ENCODE assay signal across 8 cellular contexts in the genomic region with DNA sequence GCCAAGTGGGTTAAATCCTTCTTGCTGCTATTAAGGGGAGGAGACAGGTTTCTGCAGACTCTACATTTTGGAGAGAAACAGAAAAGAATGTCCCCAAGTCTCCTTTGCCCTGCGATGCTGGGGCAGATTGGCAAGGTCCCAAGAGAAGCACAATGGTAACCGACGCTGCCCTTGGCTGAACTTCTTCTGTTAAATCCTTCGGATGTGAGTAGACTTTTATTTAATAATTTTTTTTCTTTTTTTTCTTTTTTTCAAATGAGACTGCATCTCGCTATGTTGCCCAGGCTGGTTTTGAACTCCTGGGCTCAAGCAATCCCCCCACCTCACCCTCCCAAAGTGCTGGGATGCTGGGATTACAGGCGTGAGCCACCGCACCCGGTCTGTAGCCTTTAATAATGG. TPM values are rescaled to one million over a fixed set of nuclear protein-coding genes. Genes with fewer than 3 reads are reported as not detected.
A peak's percentile ranks its signal among the peaks of the same experiment; 100 is the strongest.
DNase-seq lines count a peak whose midpoint lies in the region; ATAC-seq and TF ChIP-seq lines count a peak whose summit lies in the region.

No MANE protein-coding gene starts in this region.

- H3K14ac ChIP-seq in neuronal stem cell (ENCODE audit: low read length), result no peak overlapping the region

- H3K36me3 ChIP-seq in NT2/D1 (ENCODE audit: insufficient read depth, insufficient read length, low read length), result peaks cover 10% of the 10 kb centered on the region
- peaks cover 4% of the 10 kb centered on the region in 2 donors for H3K36me3 ChIP-seq in neuronal stem cell (replicated peaks in 1 of 2; ENCODE audit: control insufficient read depth in 2 of 2, insufficient read depth in 2 of 2, low read length in 2 of 2)

- H3K27ac ChIP-seq in dorsolateral prefrontal cortex (peak overlapping the region in 58 of 59 donors; percentile 15 to 99 (median 97)), neuronal stem cell (replicated peaks; ENCODE audit: low read length) (no peak overlapping the region)

- H3K4me1 ChIP-seq in NT2/D1 (ENCODE audit: insufficient read depth, insufficient read length), result peaks cover 9% of the 10 kb centered on the region
- peaks cover 4% of the 10 kb centered on the region in 2 donors for H3K4me1 ChIP-seq in neuronal stem cell (ENCODE audit: control insufficient read depth in 2 of 2, insufficient read depth in 1 of 2, low read depth in 1 of 2, low read length in 2 of 2)

- TF ChIP-seq CTCF in dorsolateral prefrontal cortex (IDR thresholded peaks at IDR 0.05 in 54 of 56, conservative IDR thresholded peaks at IDR 0.05 in 2 of 56; ENCODE audit: low read depth in 1 of 56, partially characterized antibody in 56 of 56), result peak in 2 of 56 donors; percentile 4 to 6

- DNase-seq in ELR (ENCODE audit: low read depth), result peak; percentile 47
- no peak for DNase-seq in NT2/D1 (ENCODE audit: low read depth, low spot score)
- DNase-seq in dorsolateral prefrontal cortex, result no peak
- DNase-seq in neuronal stem cell (ENCODE audit: low spot score), result no peak

- H2AK5ac ChIP-seq in neuronal stem cell (ENCODE audit: low read depth, low read length), result no peak overlapping the region

- H3K9ac ChIP-seq in NT2/D1 (ENCODE audit: insufficient read length, low read depth) (peak overlapping the region; percentile 46), neuronal stem cell (ENCODE audit: low read depth, low read length, poor library complexity) (no peak overlapping the region)

- intact Hi-C loops in dorsolateral prefrontal cortex (cut with DNase I), result loop anchor here (2.0 to 10.0 kb wide), 4 partner anchors 20 to 172 kb away; a partner anchor contains a TSS

- no peak overlapping the region for H3K23ac ChIP-seq in neuronal stem cell (ENCODE audit: low read depth, low read length, poor library complexity)

- H2BK15ac ChIP-seq in neuronal stem cell (ENCODE audit: low read length), result no peak overlapping the region

- H2BK5ac ChIP-seq in neuronal stem cell (ENCODE audit: low read length), result no peak overlapping the region

- H2BK120ac ChIP-seq in neuronal stem cell (ENCODE audit: low read depth, low read length), result no peak overlapping the region

- H3K4ac ChIP-seq in neuronal stem cell (ENCODE audit: low read length), result no peak overlapping the region

- H3K4me3 ChIP-seq in NT2/D1 (ENCODE audit: insufficient read length, low read depth), result peak overlapping the region; percentile 85
- peak overlapping the region; percentile 44 to 97 (median 80) for H3K4me3 ChIP-seq in dorsolateral prefrontal cortex
- peak overlapping the region; percentile 46 to 74 for H3K4me3 ChIP-seq in neuronal stem cell (ENCODE audit: low read length in 2 of 2)

- peak overlapping the region; percentile 98 for H2AFZ ChIP-seq in neuronal stem cell (ENCODE audit: low read length)

- H3K9me3 ChIP-seq in NT2/D1 (ENCODE audit: insufficient read depth, low read length) (peaks cover 25% of the 10 kb centered on the region), neuronal stem cell (replicated peaks in 1 of 2; ENCODE audit: control insufficient read depth in 2 of 2, insufficient read depth in 1 of 2, low read depth in 1 of 2, low read length in 2 of 2) (peaks cover 2 to 10% of the 10 kb centered on the region in 2 donors)

- ATAC-seq in GM21381 (IDR thresholded peaks at IDR 0.05; ENCODE audit: unreplicated experiment) (no peak), GM18858 (IDR thresholded peaks at IDR 0.05; ENCODE audit: unreplicated experiment) (no peak), HG02642 (IDR thresholded peaks at IDR 0.05; ENCODE audit: poor library complexity, unreplicated experiment) (no peak), GM21723 (IDR thresholded peaks at IDR 0.05; ENCODE audit: unreplicated experiment) (no peak)

- WGBS in neuronal stem cell (ENCODE audit: extremely low coverage in 2 of 2, insufficient read length in 2 of 2, insufficient replicate concordance in 1 of 2), 2 donors, result no CpG with 5 or more reads among the region's 8 CpGs

- peak overlapping the region; percentile 34 for H3K4me2 ChIP-seq in neuronal stem cell (ENCODE audit: insufficient read depth, low read length, poor library complexity, severe bottlenecking)

- no peak overlapping the region for H4K8ac ChIP-seq in neuronal stem cell (ENCODE audit: low read depth, low read length)

- no peak overlapping the region for H4K91ac ChIP-seq in neuronal stem cell (ENCODE audit: low read depth, low read length, poor library complexity)

- H2BK12ac ChIP-seq in neuronal stem cell (ENCODE audit: low read length), result no peak overlapping the region

- no peaks in the 10 kb centered on the region for H3K79me1 ChIP-seq in neuronal stem cell (ENCODE audit: low read depth, low read length)

- H3K27me3 ChIP-seq in NT2/D1 (ENCODE audit: insufficient read depth, insufficient read length) (no peaks in the 10 kb centered on the region), dorsolateral prefrontal cortex (no peaks in the 10 kb centered on the region), neuronal stem cell (ENCODE audit: control insufficient read depth in 3 of 3, insufficient read depth in 3 of 3, low read depth in 1 of 3, low read length in 3 of 3) (peaks cover 0 to 2% (median 0%) of the 10 kb centered on the region in 3 experiments)

- H3K18ac ChIP-seq in neuronal stem cell (ENCODE audit: low read length), result no peak overlapping the region

RNA-seq across cellular contexts. Expression of a gene that starts 13.9 kb away (rescaled TPM):
- 100 to 1,000 TPM; 142 to 353 (median 254) TPM for total RNA-seq in dorsolateral prefrontal cortex
- 310 TPM for polyA plus RNA-seq in neuronal stem cell (2013, experiment 1 of 2)
- 301 TPM for polyA plus RNA-seq in neuronal stem cell (2013, experiment 2 of 2)

RNA-seq across cellular contexts. Expression of a gene that starts 14.1 kb away (rescaled TPM):
- 100 to 1,000 TPM in 7 of 120 experiments, 10 to 100 TPM in 113; 52.5 to 122 (median 79.8) TPM for total RNA-seq in dorsolateral prefrontal cortex
- polyA plus RNA-seq in neuronal stem cell (2013, experiment 1 of 2), result 24.7 TPM
- polyA plus RNA-seq in neuronal stem cell (2013, experiment 2 of 2), result 24.7 TPM

RNA-seq across cellular contexts. Expression of a gene that starts 20.4 kb away (rescaled TPM):
- 10 to 100 TPM; 11.3 to 30.9 (median 21.5) TPM for total RNA-seq in dorsolateral prefrontal cortex
- polyA plus RNA-seq in neuronal stem cell (2013, experiment 1 of 2), result 34.0 TPM
- polyA plus RNA-seq in neuronal stem cell (2013, experiment 2 of 2), result 32.1 TPM

RNA-seq across cellular contexts. Expression of a gene that starts 45.5 kb away (rescaled TPM):
- 10 to 100 TPM; 11.9 to 63.9 (median 22.6) TPM for total RNA-seq in dorsolateral prefrontal cortex
- 12.6 TPM for polyA plus RNA-seq in neuronal stem cell (2013, experiment 1 of 2)
- 12.5 TPM for polyA plus RNA-seq in neuronal stem cell (2013, experiment 2 of 2)

RNA-seq across cellular contexts. Expression of a gene that starts 54.9 kb away (rescaled TPM):
- total RNA-seq in dorsolateral prefrontal cortex, result 1 to 10 TPM in 55 of 120 experiments, under 1 TPM in 57, not detected in 8; 0.33 to 3.1 (median 0.98) TPM
- 7.7 TPM for polyA plus RNA-seq in neuronal stem cell (2013, experiment 1 of 2)
- polyA plus RNA-seq in neuronal stem cell (2013, experiment 2 of 2), result 7.9 TPM
